ENCODE assay signal across 8 cellular contexts in the genomic region with DNA sequence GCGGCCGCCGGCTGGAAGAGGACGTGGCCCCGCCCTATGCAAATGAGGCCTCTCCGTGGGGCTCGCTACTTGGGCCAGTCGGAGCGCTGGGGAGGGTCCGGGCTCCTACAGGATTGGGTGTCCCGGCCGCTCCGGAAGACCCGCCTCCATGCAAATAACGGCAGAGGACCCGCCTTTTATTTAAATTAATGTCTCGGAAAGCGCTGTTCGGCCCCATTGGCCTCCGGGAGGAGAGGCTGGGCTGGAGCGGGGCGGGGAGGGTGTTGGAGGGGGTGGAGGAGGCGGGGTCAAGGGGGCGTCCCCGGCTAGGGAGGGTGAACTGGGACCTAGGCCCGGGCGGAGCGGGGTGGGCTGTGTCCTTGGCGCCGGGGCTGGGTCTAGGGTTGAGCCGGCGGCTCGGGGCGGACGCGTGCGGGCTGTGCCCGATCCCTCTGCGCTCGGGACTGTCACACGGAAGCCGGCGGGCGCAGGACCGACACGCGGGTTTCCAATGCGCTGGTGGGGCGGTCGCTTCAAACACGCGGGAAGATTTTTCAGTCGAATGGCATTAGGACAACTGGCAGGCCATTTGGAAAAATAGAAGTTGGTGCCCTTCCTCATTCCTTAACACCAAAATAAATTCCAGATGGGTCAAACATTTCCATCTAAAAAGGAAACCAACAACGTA. TPM values are rescaled to one million over a fixed set of nuclear protein-coding genes. Genes with fewer than 3 reads are reported as not detected.
DNase-seq lines count a peak whose midpoint lies in the region; ATAC-seq and TF ChIP-seq lines count a peak whose summit lies in the region.

No MANE protein-coding gene starts in this region.

- H3K4me1 ChIP-seq in colonic mucosa: peaks cover 7% of the 10 kb centered on the region

- H3K4me3 ChIP-seq in BJ (ENCODE audit: low read depth, low read length) (peak overlapping the region; percentile 96), colonic mucosa (peak overlapping the region; percentile 82)

- POLR2A ChIA-PET in BJ (lab: Charles Lee): no interaction called here

- TF ChIP-seq CTCF in BJ (IDR thresholded peaks at IDR 0.05; ENCODE audit: insufficient read depth, low read depth, low read length) (no peak), colonic mucosa (IDR thresholded peaks at IDR 0.05) (no peak)

- ATAC-seq in HG03457 (IDR thresholded peaks at IDR 0.05; ENCODE audit: unreplicated experiment) (peak; percentile 83), left colon (peak; percentile 92)

- H3K27ac ChIP-seq in colonic mucosa: peak overlapping the region; percentile 99

- intact Hi-C loops in colonic mucosa (cut with DNase I): loop anchor here (5.0 kb wide), 1 partner anchor 40 kb away; the partner anchor contains the start of gene POLD2
- intact Hi-C loops in left colon (cut with DNase I, micrococcal nuclease): no loop called here

- no peaks in the 10 kb centered on the region for H3K27me3 ChIP-seq in BJ (ENCODE audit: control insufficient read depth, insufficient read depth, low read length)
- no peaks in the 10 kb centered on the region for H3K27me3 ChIP-seq in colonic mucosa

- no peaks in the 10 kb centered on the region for H3K9me3 ChIP-seq in colonic mucosa

- H3K36me3 ChIP-seq in BJ (ENCODE audit: control insufficient read depth, insufficient read depth, low read length): peaks cover 29% of the 10 kb centered on the region
- H3K36me3 ChIP-seq in colonic mucosa: peaks cover 23% of the 10 kb centered on the region

- CTCF ChIA-PET in BJ (lab: Yijun Ruan, JAX): no interaction called here

- DNase-seq in BJ (ENCODE audit: low read depth) (peak; percentile 93), GM19240 (ENCODE audit: insufficient read length, low spot score) (peak; percentile 95), NCI-H524 (lab: John Stamatoyannopoulos, UW) (peak; percentile 97 to 98), colonic mucosa (peak; percentile 98), left colon (peak; percentile 98 to 100)
- DNase-seq in activated CD4-positive, alpha-beta T cell treated with anti-CD3 and anti-CD28 coated beads for 4 hours: peak; percentile 96 to 99
- peak; percentile 95 to 96 for DNase-seq in stimulated activated CD4-positive, alpha-beta T cell treated with anti-CD3 and anti-CD28 coated beads, Interleukin-1b, Interleukin-23, amount 100 ng/mL, for 4 hours (ENCODE audit: low read depth in 2 of 2)

- peak overlapping the region in 1 of 2 donors; percentile 68 for H3K9ac ChIP-seq in colonic mucosa (ENCODE audit: low read depth in 2 of 2, low read length in 2 of 2)

RNA-seq across cellular contexts. Expression of gene POLM, which starts 0.3 kb away (rescaled TPM):
- 6.0 and 10.8 TPM in 2 replicates for polyA plus RNA-seq in BJ (2011; rRNA removed)
- polyA minus RNA-seq in BJ (2011; rRNA and poly(A)+ RNA removed): 7.6 and 7.8 TPM in 2 replicates
- 10 to 100 TPM; 17.2 to 25.9 TPM for total RNA-seq in colonic mucosa
- total RNA-seq in left colon: 10 to 100 TPM; 20.7 to 22.8 TPM

RNA-seq across cellular contexts. Expression of gene PGAM2, which starts 17.3 kb away (rescaled TPM):
- polyA plus RNA-seq in BJ (2011; rRNA removed): 0.16 TPM in 1 of 2 replicates, not detected in the other
- 0.57 TPM in 1 of 2 replicates, not detected in the other for polyA minus RNA-seq in BJ (2011; rRNA and poly(A)+ RNA removed)
- total RNA-seq in colonic mucosa (under 1 TPM; 0.29 to 0.52 TPM), left colon (under 1 TPM; 0.58 to 0.64 TPM)

RNA-seq across cellular contexts. Expression of gene AEBP1, which starts 21.5 kb away (rescaled TPM):
- polyA plus RNA-seq in BJ (2011; rRNA removed): 45.7 and 117 TPM in 2 replicates
- polyA minus RNA-seq in BJ (2011; rRNA and poly(A)+ RNA removed): 98.1 and 175 TPM in 2 replicates
- total RNA-seq in colonic mucosa (10 to 100 TPM; 21.4 to 30.4 TPM), left colon (10 to 100 TPM; 20.1 to 59.6 TPM)

RNA-seq across cellular contexts. Expression of gene DBNL, which starts 38.2 kb away (rescaled TPM):
- polyA plus RNA-seq in BJ (2011; rRNA removed): 88.1 and 140 TPM in 2 replicates
- 84.1 and 119 TPM in 2 replicates for polyA minus RNA-seq in BJ (2011; rRNA and poly(A)+ RNA removed)
- total RNA-seq in colonic mucosa (100 to 1,000 TPM in 1 of 2 donors, 10 to 100 TPM in 1; 81.4 to 106 TPM), left colon (10 to 100 TPM; 87.0 to 90.5 TPM)

RNA-seq across cellular contexts. Expression of gene POLD2, which starts 40.7 kb away (rescaled TPM):
- polyA plus RNA-seq in BJ (2011; rRNA removed): 54.8 and 87.2 TPM in 2 replicates
- 26.8 and 29.2 TPM in 2 replicates for polyA minus RNA-seq in BJ (2011; rRNA and poly(A)+ RNA removed)
- 100 to 1,000 TPM in 1 of 2 donors, 10 to 100 TPM in 1; 54.8 to 161 TPM for total RNA-seq in colonic mucosa
- total RNA-seq in left colon: 10 to 100 TPM; 40.5 to 57.0 TPM

Comparison
In these comparisons a context has a peak if more than half of its experiments do, and no peak if none do; other contexts are left out.
1. Peak in every context shown above with its lines: DNase-seq, ATAC-seq, H3K4me3 ChIP-seq and H3K27ac ChIP-seq.